8 cellular contexts compared by ENCODE assay signal in the genomic region with DNA sequence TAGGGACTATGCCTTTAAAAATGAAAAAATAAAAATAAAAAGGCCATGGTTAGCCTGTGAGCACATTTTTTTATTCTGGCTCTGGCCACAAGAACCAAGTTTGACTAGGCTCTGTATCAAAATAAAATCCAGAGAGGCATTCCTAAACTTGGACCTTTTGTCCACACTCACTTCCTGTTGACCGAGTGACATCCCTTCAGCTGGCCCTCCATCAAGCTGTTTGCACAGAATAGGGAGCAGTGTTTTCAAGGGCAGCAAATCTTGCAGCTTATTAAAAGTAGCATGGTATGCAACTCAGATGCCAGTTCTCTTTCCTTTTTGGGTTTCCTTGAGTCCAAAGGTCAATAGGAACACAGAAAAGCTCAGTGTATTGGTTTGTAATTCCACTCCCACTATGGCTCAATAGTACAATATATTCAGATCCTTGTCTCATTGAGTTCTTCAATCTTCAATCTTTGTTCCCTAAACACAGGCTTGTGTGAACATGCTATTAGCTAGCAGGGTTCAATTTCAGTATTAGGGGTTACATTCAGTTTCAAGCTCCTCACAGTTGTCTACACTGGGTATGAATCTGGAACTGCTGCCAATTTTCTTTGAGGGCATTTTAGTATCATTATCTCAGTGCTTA.
DNase-seq lines count a peak whose midpoint lies in the region; ATAC-seq lines count a peak whose summit lies in the region.

No MANE protein-coding gene starts in this region.

- H3K36me3 Mint-ChIP-seq in activated CD4-positive, alpha-beta T cell treated with anti-CD3 and anti-CD28 coated beads, Interleukin-2, amount 10 ng/mL, durations not matched to agents 7 days and 5 days (ENCODE audit: low read depth) = no peaks in the 10 kb centered on the region

- CTCF ChIA-PET in activated CD4-positive, alpha-beta T cell treated with anti-CD3 and anti-CD28 coated beads, Interleukin-2, amount 10 ng/mL, durations not matched to agents 7 days and 5 days (lab: Charles Lee) = interaction anchor here (0.6 kb wide), 1 partner anchor 18 kb away, joined by 3 read pairs; no protein-coding TSS in a partner anchor

- no peaks in the 10 kb centered on the region for H3K4me1 Mint-ChIP-seq in activated CD4-positive, alpha-beta T cell treated with anti-CD3 and anti-CD28 coated beads, Interleukin-2, amount 10 ng/mL, durations not matched to agents 7 days and 5 days

- H3K27me3 Mint-ChIP-seq in activated CD4-positive, alpha-beta T cell treated with anti-CD3 and anti-CD28 coated beads, Interleukin-2, amount 10 ng/mL, durations not matched to agents 7 days and 5 days = no peaks in the 10 kb centered on the region

- POLR2A ChIA-PET in activated CD4-positive, alpha-beta T cell treated with anti-CD3 and anti-CD28 coated beads, Interleukin-2, amount 10 ng/mL, durations not matched to agents 7 days and 5 days (lab: Charles Lee) = no interaction called here

- ATAC-seq in Right ventricle myocardium superior (ENCODE audit: poor library complexity) = peak; percentile 93
- ATAC-seq in HG02642 (IDR thresholded peaks at IDR 0.05; ENCODE audit: poor library complexity, unreplicated experiment) = no peak

- DNase-seq in EL = peak; percentile 41
- peak; percentile 32 for DNase-seq in SK-MEL-5 (ENCODE audit: low read depth, low spot score)
- DNase-seq in Right ventricle myocardium superior = peak; percentile 61
- DNase-seq in pulmonary artery endothelial cell (ENCODE audit: low read depth, low spot score) = peak; percentile 88
- DNase-seq in cerebellar cortex (ENCODE audit: low spot score) = no peak
- no peak for DNase-seq in head of caudate nucleus
- DNase-seq in activated CD4-positive, alpha-beta T cell treated with anti-CD3 and anti-CD28 coated beads, Interleukin-2, amount 10 ng/mL, durations not matched to agents 7 days and 5 days = no peak

- no peak overlapping the region for H3K27ac Mint-ChIP-seq in activated CD4-positive, alpha-beta T cell treated with anti-CD3 and anti-CD28 coated beads, Interleukin-2, amount 10 ng/mL, durations not matched to agents 7 days and 5 days

- in situ Hi-C loops in SK-MEL-5 (cut with HindIII; ENCODE audit: low pct_unique_long_range_greater_than_20kb, low sequenced_read_pairs) = no loop called here

- H3K9me3 Mint-ChIP-seq in activated CD4-positive, alpha-beta T cell treated with anti-CD3 and anti-CD28 coated beads, Interleukin-2, amount 10 ng/mL, durations not matched to agents 7 days and 5 days = no peaks in the 10 kb centered on the region

- intact Hi-C loops in Right ventricle myocardium superior (cut with DNase I) = loop anchor here (10.0 kb wide), 2 partner anchors 121 to 229 kb away; no protein-coding TSS in a partner anchor
- intact Hi-C loops in head of caudate nucleus (cut with DNase I) = no loop called here

- H3K4me3 Mint-ChIP-seq in activated CD4-positive, alpha-beta T cell treated with anti-CD3 and anti-CD28 coated beads, Interleukin-2, amount 10 ng/mL, durations not matched to agents 7 days and 5 days = no peak overlapping the region

Comparison
In these comparisons a context has a peak if more than half of its experiments do, and no peak if none do; other contexts are left out.
1. DNase-seq: peak in EL (single experiment), SK-MEL-5 (single experiment), Right ventricle myocardium superior (single experiment) and pulmonary artery endothelial cell (single experiment); none in cerebellar cortex (single experiment), head of caudate nucleus (0 of 42) and activated CD4-positive, alpha-beta T cell treated with anti-CD3 and anti-CD28 coated beads, Interleukin-2, amount 10 ng/mL, durations not matched to agents 7 days and 5 days (single experiment).